In the genomic region with DNA sequence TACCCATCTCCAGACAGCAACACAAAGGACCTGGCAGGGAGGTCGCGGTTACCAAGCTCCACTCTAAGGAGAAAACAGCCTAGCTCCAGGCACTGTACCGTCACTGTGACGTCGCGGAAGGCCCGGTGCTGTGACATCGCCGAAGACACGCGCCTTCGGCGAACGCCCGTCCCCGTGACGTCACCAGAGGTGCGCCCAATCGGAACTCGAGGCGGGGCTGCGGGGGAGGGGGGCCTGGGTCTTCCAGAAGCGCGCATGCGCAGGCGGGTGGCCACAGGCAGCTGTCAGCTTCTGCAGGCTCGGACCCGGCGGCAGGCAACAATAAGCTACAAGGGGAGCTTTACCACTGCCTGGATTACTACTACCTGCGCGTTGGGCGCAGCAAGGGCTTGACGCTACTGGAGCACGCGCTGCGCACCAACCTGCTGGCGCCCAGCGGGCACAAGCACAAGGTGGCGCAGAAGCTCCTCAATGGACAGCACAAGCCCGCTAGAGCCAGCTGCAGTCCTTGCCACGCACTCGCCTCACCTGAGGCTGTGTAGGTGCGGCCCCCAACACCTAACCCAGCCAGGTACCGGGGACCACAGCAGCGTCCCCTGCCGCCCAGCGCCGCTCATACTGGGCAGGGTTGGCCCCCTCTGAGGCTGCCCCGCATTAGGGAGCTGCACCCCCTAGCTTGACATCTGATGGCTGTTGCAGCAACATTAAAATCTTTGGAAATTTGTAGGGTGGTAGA, we compare ENCODE assay signal across 8 cellular contexts.
DNase-seq lines count a peak whose midpoint lies in the region; ATAC-seq and TF ChIP-seq lines count a peak whose summit lies in the region.

No MANE protein-coding gene starts in this region.

- POLR2A ChIA-PET in activated CD4-positive, alpha-beta T cell treated with anti-CD3 and anti-CD28 coated beads for 36 hours (lab: Charles Lee): interaction anchor here (1.2 kb wide), 1 partner anchor 80 kb away, joined by 4 read pairs; no protein-coding TSS in a partner anchor

- H3K27me3 ChIP-seq in spleen (replicated peaks in 1 of 7): no peaks in the 10 kb centered on the region

- CTCF ChIA-PET in activated CD4-positive, alpha-beta T cell treated with anti-CD3 and anti-CD28 coated beads for 36 hours (lab: Charles Lee): interaction anchor here (0.6 to 1.2 kb wide), 4 partner anchors 8 to 282 kb away, joined by 3 to 4 read pairs (median 4); no protein-coding TSS in a partner anchor

- DNase-seq in COR-L47 (lab: John Stamatoyannopoulos, UW): peak; percentile 82
- DNase-seq in NCI-H1436 treated with DMSO at 0.1 percent for 48 hours (lab: John Stamatoyannopoulos, UW): peak; percentile 28
- DNase-seq in activated CD4-positive, alpha-beta T cell treated with anti-CD3 and anti-CD28 coated beads for 36 hours: peak; percentile 93
- peak; percentile 13 to 31 for DNase-seq in cerebellar nuclear complex (lab: John Stamatoyannopoulos, UW)
- peak; percentile 95 for DNase-seq in islet precursor cell
- DNase-seq in spleen: peak; percentile 94

- H3K9me3 ChIP-seq in spleen: no peaks in the 10 kb centered on the region

- H3K4me1 Mint-ChIP-seq in activated CD4-positive, alpha-beta T cell treated with anti-CD3 and anti-CD28 coated beads for 36 hours: peaks cover 7% of the 10 kb centered on the region

- peaks cover 0 to 26% (median 7%) of the 10 kb centered on the region in 6 donors for H3K36me3 ChIP-seq in spleen

- no peaks in the 10 kb centered on the region for H3K9me3 Mint-ChIP-seq in activated CD4-positive, alpha-beta T cell treated with anti-CD3 and anti-CD28 coated beads for 36 hours (ENCODE audit: low read depth)

- peak; percentile 66 for ATAC-seq in GM21528 (IDR thresholded peaks at IDR 0.05; ENCODE audit: low FRiP score, unreplicated experiment)
- peak; percentile 89 for ATAC-seq in activated CD4-positive, alpha-beta T cell treated with anti-CD3 and anti-CD28 coated beads for 36 hours
- no peak for ATAC-seq in HG03439 (IDR thresholded peaks at IDR 0.05; ENCODE audit: unreplicated experiment)

- peak overlapping the region; percentile 33 to 75 (median 49) for H3K4me3 ChIP-seq in spleen

- peak overlapping the region; percentile 64 for H3K4me3 Mint-ChIP-seq in activated CD4-positive, alpha-beta T cell treated with anti-CD3 and anti-CD28 coated beads for 36 hours

- H3K36me3 Mint-ChIP-seq in activated CD4-positive, alpha-beta T cell treated with anti-CD3 and anti-CD28 coated beads for 36 hours (ENCODE audit: low read depth): no peaks in the 10 kb centered on the region

- peak in 8 of 11 experiments; percentile 23 to 66 (median 52) for TF ChIP-seq CTCF in spleen (IDR thresholded peaks at IDR 0.05 in 8 of 11, conservative IDR thresholded peaks at IDR 0.05 in 3 of 11)

- H3K27ac Mint-ChIP-seq in activated CD4-positive, alpha-beta T cell treated with anti-CD3 and anti-CD28 coated beads for 36 hours: no peak overlapping the region

- no peaks in the 10 kb centered on the region for H3K27me3 Mint-ChIP-seq in activated CD4-positive, alpha-beta T cell treated with anti-CD3 and anti-CD28 coated beads for 36 hours

- intact Hi-C loops in activated CD4-positive, alpha-beta T cell treated with anti-CD3 and anti-CD28 coated beads for 36 hours (cut with DNase I, micrococcal nuclease): loop anchor here (2.0 to 10.0 kb wide), 5 partner anchors 79 to 379 kb away; no protein-coding TSS in a partner anchor
- intact Hi-C loops in spleen (cut with DNase I; ENCODE audit: low total_unique reads): no loop called here

- WGBS in spleen, 5 donors: 4 to 11% (median 4%) methylated on average over 25 to 49 of the region's 49 CpGs

- TF ChIP-seq POLR2A in spleen (IDR thresholded peaks at IDR 0.05): no peak

- H3K4me1 ChIP-seq in spleen: peaks cover 0 to 20% (median 12%) of the 10 kb centered on the region in 6 donors

- H3K27ac ChIP-seq in spleen: peak overlapping the region in 6 of 8 donors; percentile 25 to 82 (median 72)

Comparison
In these comparisons a context has a peak if more than half of its experiments do, and no peak if none do; other contexts are left out.
1. DNase-seq: peak in every context shown above with its lines; median percentile 95 in islet precursor cell; 94 in spleen; 93 in activated CD4-positive, alpha-beta T cell treated with anti-CD3 and anti-CD28 coated beads for 36 hours; 82 in COR-L47; 28 in NCI-H1436 treated with DMSO at 0.1 percent for 48 hours; 22 in cerebellar nuclear complex.